Comparison of ENCODE assay signal across 9 cellular contexts in the genomic region with DNA sequence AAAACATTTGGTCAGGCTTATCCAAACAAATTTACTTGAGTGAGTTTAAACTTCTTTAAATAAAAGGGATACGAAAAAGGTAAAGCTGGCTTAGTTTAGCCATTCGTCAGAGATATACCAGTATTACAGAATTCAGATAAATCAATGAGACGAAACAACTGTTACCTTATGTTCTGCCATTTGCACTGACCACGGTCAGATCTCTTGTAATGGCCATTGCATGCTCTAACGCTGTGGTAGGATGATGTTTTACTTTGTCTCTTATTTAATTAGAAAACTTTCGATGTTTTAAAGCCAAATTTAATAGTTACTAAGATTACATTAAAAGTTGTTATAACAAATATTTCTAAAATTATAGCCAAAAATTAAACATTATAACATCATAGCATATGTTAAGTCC. TPM values are rescaled to one million over a fixed set of nuclear protein-coding genes. Genes with fewer than 3 reads are reported as not detected.
A peak's percentile ranks its signal among the peaks of the same experiment; 100 is the strongest.
DNase-seq lines count a peak whose midpoint lies in the region; ATAC-seq and TF ChIP-seq lines count a peak whose summit lies in the region.
"Had no signal": no experiment of that assay in that cellular context is flagged by ENCODE, and none has a peak within 500 bp of the region (broad histone marks: within the 10 kb centered on the region; RNA-seq: fewer than 3 reads in every experiment).

No MANE protein-coding gene starts in this region.

- H3K36me3 ChIP-seq in left lung (no peaks in the 10 kb centered on the region), WERI-Rb-1 (peaks cover 4% of the 10 kb centered on the region)

- TF ChIP-seq CTCF in left lung (IDR thresholded peaks at IDR 0.05) (no peak), WERI-Rb-1 (IDR thresholded peaks at IDR 0.05; ENCODE audit: low read depth, low read length) (no peak)

- intact Hi-C loops in left lung (cut with DNase I), result loop anchor here in 1 of 2 donors (5.0 kb wide), 1 partner anchor 182 kb away; no protein-coding TSS in a partner anchor

- H3K27ac Mint-ChIP-seq in stimulated activated naive CD8-positive, alpha-beta T cell treated with anti-CD3 and anti-CD28 coated beads, Interleukin-15, Interleukin-2, amounts not matched to agents 100 ng/mL and 50 ng/mL, for 24 hours, result peak overlapping the region; percentile 94
- H3K27ac Mint-ChIP-seq in activated naive CD8-positive, alpha-beta T cell, result no peak overlapping the region

- H3K27me3 Mint-ChIP-seq in stimulated activated naive CD8-positive, alpha-beta T cell treated with anti-CD3 and anti-CD28 coated beads, Interleukin-15, Interleukin-2, amounts not matched to agents 100 ng/mL and 50 ng/mL, for 24 hours, result peaks cover 6% of the 10 kb centered on the region
- peaks cover 1% of the 10 kb centered on the region for H3K27me3 Mint-ChIP-seq in activated naive CD8-positive, alpha-beta T cell

- ATAC-seq in stimulated activated naive CD8-positive, alpha-beta T cell treated with anti-CD3 and anti-CD28 coated beads, Interleukin-15, Interleukin-2, amounts not matched to agents 100 U/mL and 50 U/mL, for 24 hours, result no peak
- no peak for ATAC-seq in left lung

- H3K4me1 Mint-ChIP-seq in stimulated activated naive CD8-positive, alpha-beta T cell treated with anti-CD3 and anti-CD28 coated beads, Interleukin-15, Interleukin-2, amounts not matched to agents 100 ng/mL and 50 ng/mL, for 24 hours (ENCODE audit: low read depth), result peaks cover 19% of the 10 kb centered on the region
- H3K4me1 Mint-ChIP-seq in activated naive CD8-positive, alpha-beta T cell (ENCODE audit: low read depth), result peaks cover 13% of the 10 kb centered on the region

- H3K9me3 Mint-ChIP-seq in stimulated activated naive CD8-positive, alpha-beta T cell treated with anti-CD3 and anti-CD28 coated beads, Interleukin-15, Interleukin-2, amounts not matched to agents 100 ng/mL and 50 ng/mL, for 24 hours, result no peaks in the 10 kb centered on the region
- H3K9me3 Mint-ChIP-seq in activated naive CD8-positive, alpha-beta T cell (ENCODE audit: low read depth), result no peaks in the 10 kb centered on the region

- no peaks in the 10 kb centered on the region for H3K9me3 ChIP-seq in left lung
- no peaks in the 10 kb centered on the region for H3K9me3 ChIP-seq in WERI-Rb-1 (ENCODE audit: severe bottlenecking)

- H3K4me3 Mint-ChIP-seq in stimulated activated naive CD8-positive, alpha-beta T cell treated with anti-CD3 and anti-CD28 coated beads, Interleukin-15, Interleukin-2, amounts not matched to agents 100 ng/mL and 50 ng/mL, for 24 hours, result peak overlapping the region; percentile 93
- H3K4me3 Mint-ChIP-seq in activated naive CD8-positive, alpha-beta T cell, result peak overlapping the region; percentile 100

- no peak for DNase-seq in stimulated activated naive CD8-positive, alpha-beta T cell treated with anti-CD3 and anti-CD28 coated beads, Interleukin-15, Interleukin-2, amounts not matched to agents 100 U/mL and 50 U/mL, for 24 hours
- no peak for DNase-seq in left lung
- no peak for DNase-seq in WERI-Rb-1
- no peak for DNase-seq in NCI-H524 (lab: John Stamatoyannopoulos, UW)
- DNase-seq in stimulated activated CD4-positive, alpha-beta T cell treated with anti-CD3 and anti-CD28 coated beads, Interleukin-2, amount 100 ng/mL, for 48 hours, result no peak
- no peak for DNase-seq in NCI-H524 treated with DMSO at 0.1 percent for 48 hours (lab: John Stamatoyannopoulos, UW)
- DNase-seq: Right ventricle myocardium superior had no signal

- H3K4me3 ChIP-seq in left lung (peak overlapping the region; percentile 57 to 65), WERI-Rb-1 (ENCODE audit: low read depth, low read length) (no peak overlapping the region)

- H3K27me3 ChIP-seq in left lung (no peaks in the 10 kb centered on the region), WERI-Rb-1 (ENCODE audit: insufficient read depth, low read depth, severe bottlenecking) (no peaks in the 10 kb centered on the region)

- peaks cover 0 to 11% of the 10 kb centered on the region in 2 donors for H3K4me1 ChIP-seq in left lung

- H3K36me3 Mint-ChIP-seq in stimulated activated naive CD8-positive, alpha-beta T cell treated with anti-CD3 and anti-CD28 coated beads, Interleukin-15, Interleukin-2, amounts not matched to agents 100 ng/mL and 50 ng/mL, for 24 hours (ENCODE audit: low read depth), result peaks cover 24% of the 10 kb centered on the region
- peaks cover 4% of the 10 kb centered on the region for H3K36me3 Mint-ChIP-seq in activated naive CD8-positive, alpha-beta T cell

- no peak overlapping the region for H3K27ac ChIP-seq in left lung
- H3K27ac ChIP-seq in WERI-Rb-1, result no peak overlapping the region

RNA-seq across cellular contexts. Expression of a gene that starts 1.5 kb away (rescaled TPM):
- 1 to 10 TPM; 4.2 to 4.8 TPM for total RNA-seq in left lung

RNA-seq across cellular contexts. Expression of a gene that starts 1.6 kb away (rescaled TPM):
- total RNA-seq in left lung, result not detected
- total RNA-seq: Right ventricle myocardium superior had no signal
